Comparison of ENCODE assay signal across 14 cellular contexts in the genomic region with DNA sequence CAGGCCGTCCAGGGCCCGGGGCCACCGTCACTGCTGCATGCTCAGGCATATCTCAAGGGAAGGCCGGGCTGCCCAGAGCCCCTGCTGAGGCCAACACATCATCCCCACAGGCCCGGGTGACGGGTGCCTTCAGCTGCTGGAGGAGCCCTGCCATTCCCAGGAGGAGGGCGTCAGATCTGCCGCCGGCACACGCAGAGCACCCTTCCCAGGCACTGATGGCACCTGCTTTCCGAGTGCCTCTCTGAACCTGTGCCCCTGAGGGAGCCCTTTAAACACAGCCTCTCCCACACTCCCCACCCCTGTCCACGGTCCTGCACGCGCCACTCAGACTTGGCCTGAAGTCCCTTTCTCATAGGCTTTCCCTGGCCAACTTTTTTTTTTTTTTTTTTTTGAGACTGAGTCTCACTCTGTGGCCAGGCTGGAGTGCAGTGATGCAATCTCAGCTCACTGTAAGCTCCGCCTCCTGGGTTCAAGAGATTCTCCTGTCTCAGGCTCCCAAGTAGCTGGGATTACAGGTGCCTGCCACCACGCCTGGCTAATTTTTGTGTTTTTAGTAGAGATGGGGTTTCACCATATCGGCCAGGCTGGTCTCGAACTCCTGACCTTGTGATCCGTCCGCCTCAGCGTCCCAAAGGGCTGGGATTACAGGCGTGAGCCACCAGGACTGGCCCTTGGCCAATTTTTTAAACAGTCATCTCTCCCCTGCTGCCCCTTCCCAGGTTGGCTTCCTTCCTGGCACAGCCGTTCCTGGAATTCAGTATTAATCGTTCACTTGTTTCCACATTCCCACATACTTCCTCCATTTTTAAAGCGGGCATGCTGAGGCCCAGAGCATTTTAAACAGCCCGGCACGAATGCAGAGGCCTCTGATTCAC.
DNase-seq lines count a peak whose midpoint lies in the region; ATAC-seq and TF ChIP-seq lines count a peak whose summit lies in the region.
"Had no signal": no experiment of that assay in that cellular context is flagged by ENCODE, and none has a peak within 500 bp of the region (broad histone marks: within the 10 kb centered on the region; RNA-seq: fewer than 3 reads in every experiment).

No MANE protein-coding gene starts in this region.

- TF ChIP-seq EP300 in stomach (IDR thresholded peaks at IDR 0.05), result no peak

- H3K9me3 ChIP-seq in Peyer's patch (no peaks in the 10 kb centered on the region), left lung (no peaks in the 10 kb centered on the region), stomach (no peaks in the 10 kb centered on the region)

- H3K27ac ChIP-seq in Peyer's patch, result peak overlapping the region; percentile 18 to 87 (median 45)
- H3K27ac ChIP-seq in left lung, result peak overlapping the region; percentile 55 to 67
- peak overlapping the region in 4 of 5 donors; percentile 82 to 90 (median 83) for H3K27ac ChIP-seq in stomach

- intact Hi-C loops in left lung (cut with DNase I), result no loop called here
- intact Hi-C loops in stomach (cut with DNase I; ENCODE audit: low total_unique reads), result no loop called here

- 75 to 83% (median 76%) methylated on average over 25 to 27 of the region's 27 CpGs for WGBS in stomach, 5 donors

- peak in 2 of 3 donors; percentile 41 for DNase-seq in Peyer's patch
- DNase-seq in chondrocyte (ENCODE audit: low spot score), result peak; percentile 86
- peak in 1 of 2 donors; percentile 69 for DNase-seq in left lung
- no peak for DNase-seq in stomach
- DNase-seq: activated CD4-positive, CD25-positive, alpha-beta regulatory T cell; activated T-cell treated with anti-CD3 and anti-CD28 coated beads for 4 hours; C1 segment of cervical spinal cord; Karpas-422; NCI-H69; T-cell had no signal

- ATAC-seq in left lung, result peak; percentile 17
- no peak for ATAC-seq in HG03469 (IDR thresholded peaks at IDR 0.05; ENCODE audit: unreplicated experiment)
- ATAC-seq in HG02970 (IDR thresholded peaks at IDR 0.05; ENCODE audit: low FRiP score, unreplicated experiment), result no peak
- no peak for ATAC-seq in GM21529 (IDR thresholded peaks at IDR 0.05; ENCODE audit: unreplicated experiment)
- ATAC-seq: HCT116, T-cell had no signal

- TF ChIP-seq CTCF in Peyer's patch (IDR thresholded peaks at IDR 0.05) (no peak), chondrocyte (IDR thresholded peaks at IDR 0.05) (no peak), left lung (IDR thresholded peaks at IDR 0.05) (no peak), stomach (IDR thresholded peaks at IDR 0.05) (no peak)

- H3K9me3 Mint-ChIP-seq in chondrocyte (ENCODE audit: low read depth), result no peaks in the 10 kb centered on the region
- H3K9me3 Mint-ChIP-seq: T-cell had no signal

- no peaks in the 10 kb centered on the region for H3K36me3 Mint-ChIP-seq in chondrocyte (ENCODE audit: low read depth)
- H3K36me3 Mint-ChIP-seq: T-cell had no signal

- no peak overlapping the region for H3K4me3 Mint-ChIP-seq in chondrocyte (ENCODE audit: unreplicated experiment)
- H3K4me3 Mint-ChIP-seq: T-cell had no signal

- peaks cover 8% of the 10 kb centered on the region for H3K27me3 Mint-ChIP-seq in chondrocyte (ENCODE audit: low read depth)

- no peak overlapping the region for H3K27ac Mint-ChIP-seq in chondrocyte (ENCODE audit: unreplicated experiment)
- H3K27ac Mint-ChIP-seq: T-cell had no signal

- H3K4me3 ChIP-seq in Peyer's patch (no peak overlapping the region), left lung (no peak overlapping the region), stomach (no peak overlapping the region)

- H3K36me3 ChIP-seq in Peyer's patch, result no peaks in the 10 kb centered on the region
- no peaks in the 10 kb centered on the region for H3K36me3 ChIP-seq in left lung
- no peaks in the 10 kb centered on the region for H3K36me3 ChIP-seq in stomach

- H3K4me1 ChIP-seq in Peyer's patch (peaks cover 0 to 10% (median 0%) of the 10 kb centered on the region in 4 donors), left lung (peaks cover 14 to 15% of the 10 kb centered on the region in 2 donors), stomach (peaks cover 0 to 42% (median 1%) of the 10 kb centered on the region in 4 donors)

- H3K27me3 ChIP-seq in Peyer's patch (no peaks in the 10 kb centered on the region), left lung (no peaks in the 10 kb centered on the region), stomach (peaks cover 0 to 7% (median 0%) of the 10 kb centered on the region in 3 donors)

- TF ChIP-seq POLR2A in Peyer's patch (IDR thresholded peaks at IDR 0.05) (no peak), stomach (IDR thresholded peaks at IDR 0.05) (no peak)

- no peaks in the 10 kb centered on the region for H3K4me1 Mint-ChIP-seq in chondrocyte (ENCODE audit: low read depth)
- H3K4me1 Mint-ChIP-seq: T-cell had no signal
